ENCODE assay signal across 1 cellular context in the genomic region with DNA sequence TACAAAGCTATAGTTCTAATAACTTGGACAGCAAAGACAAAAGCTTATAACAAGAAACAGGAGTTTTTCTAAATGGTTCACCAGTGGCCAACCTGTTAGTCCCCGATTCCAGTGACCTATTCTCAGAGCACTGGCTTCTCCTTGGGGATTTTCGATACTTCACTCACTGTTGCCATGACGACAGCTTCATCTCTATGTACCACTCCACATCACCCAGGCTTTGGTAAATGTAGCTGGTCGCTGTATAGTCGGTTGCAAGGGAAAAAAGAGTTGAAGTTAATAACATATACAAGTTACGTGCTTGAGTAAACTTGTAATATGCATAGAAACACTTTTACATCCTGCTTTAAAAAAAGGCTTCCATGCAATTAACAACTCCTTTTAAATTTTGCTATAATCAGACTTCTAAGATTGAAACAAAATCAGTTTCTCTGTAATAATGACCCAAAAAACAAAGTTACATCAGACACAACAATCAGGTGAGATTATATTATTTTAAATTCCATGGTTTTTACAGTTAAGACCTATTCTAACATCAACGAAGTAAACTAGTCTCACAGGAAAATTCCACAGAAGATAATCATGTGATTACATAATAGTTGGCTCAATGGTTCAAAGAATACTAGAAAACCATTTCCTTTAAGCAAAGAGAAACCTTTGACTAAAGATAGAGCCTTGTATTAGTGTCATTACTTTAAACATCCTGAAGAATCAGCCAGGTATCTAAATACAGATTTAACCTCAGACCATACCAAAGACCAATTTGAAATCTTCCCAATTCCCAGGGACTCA.
TF ChIP-seq lines count a peak whose summit lies in the region.

No MANE protein-coding gene starts in this region.

TF ChIP-seq in GM23338, 12 proteins besides CTCF, POLR2A, EP300 and RAD21 (continued from another document):
- TF ChIP-seq, protein P1, sequence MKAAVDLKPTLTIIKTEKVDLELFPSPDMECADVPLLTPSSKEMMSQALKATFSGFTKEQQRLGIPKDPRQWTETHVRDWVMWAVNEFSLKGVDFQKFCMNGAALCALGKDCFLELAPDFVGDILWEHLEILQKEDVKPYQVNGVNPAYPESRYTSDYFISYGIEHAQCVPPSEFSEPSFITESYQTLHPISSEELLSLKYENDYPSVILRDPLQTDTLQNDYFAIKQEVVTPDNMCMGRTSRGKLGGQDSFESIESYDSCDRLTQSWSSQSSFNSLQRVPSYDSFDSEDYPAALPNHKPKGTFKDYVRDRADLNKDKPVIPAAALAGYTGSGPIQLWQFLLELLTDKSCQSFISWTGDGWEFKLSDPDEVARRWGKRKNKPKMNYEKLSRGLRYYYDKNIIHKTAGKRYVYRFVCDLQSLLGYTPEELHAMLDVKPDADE (IDR thresholded peaks at IDR 0.05), result no peak
